Comparison of ENCODE assay signal across 21 cellular contexts in the genomic region with DNA sequence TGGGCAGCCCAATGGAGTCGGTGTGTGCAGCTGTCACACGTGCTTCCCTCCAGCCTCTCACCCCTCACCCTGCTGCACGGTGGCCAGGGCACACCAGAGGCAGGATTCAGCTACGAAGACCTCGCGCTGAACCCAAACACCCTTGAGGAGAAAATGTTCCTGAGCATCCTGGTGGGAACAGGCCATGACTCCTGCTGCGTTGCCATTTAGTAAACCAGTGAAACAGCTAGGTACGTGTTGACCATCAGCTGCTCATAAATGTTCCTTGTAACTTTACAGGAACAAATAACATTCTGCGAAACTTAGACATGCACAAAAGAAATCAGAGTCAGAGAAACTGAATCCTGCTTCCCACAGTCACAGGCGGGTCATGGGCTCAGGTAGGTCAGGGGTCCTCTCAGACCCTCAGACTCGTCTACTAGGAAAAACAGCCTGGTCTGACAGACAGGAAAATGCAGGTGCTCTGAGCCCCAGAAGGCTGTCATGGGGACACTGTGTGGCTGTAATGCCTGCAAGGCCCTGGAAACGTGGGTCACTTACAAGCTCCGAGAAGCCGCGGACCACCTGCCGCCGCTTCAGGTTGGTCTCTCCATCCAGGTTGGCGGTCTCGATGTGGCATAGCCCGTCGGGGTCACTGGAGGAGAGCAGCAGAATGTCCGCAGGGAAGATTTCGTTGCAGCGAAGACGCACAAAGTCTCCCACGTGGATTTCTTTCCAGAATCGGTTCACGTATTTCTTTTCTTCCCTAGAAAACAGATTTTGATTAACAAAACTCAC.
DNase-seq lines count a peak whose midpoint lies in the region; ATAC-seq, FAIRE-seq and TF ChIP-seq lines count a peak whose summit lies in the region.
"Had no signal": no experiment of that assay in that cellular context is flagged by ENCODE, and none has a peak within 500 bp of the region (broad histone marks: within the 10 kb centered on the region; RNA-seq: fewer than 3 reads in every experiment).

No MANE protein-coding gene starts in this region.

- BruUV-seq in HepG2 (replicated peaks; lab: Mats Ljungman, UMichigan): no TSS peak

- POLR2A ChIA-PET in HepG2 (lab: Yijun Ruan, JAX): no interaction called here

- no peaks in the 10 kb centered on the region for H3K9me3 ChIP-seq in right lobe of liver
- H3K9me3 ChIP-seq in HepG2 (ENCODE audit: low read length): no peaks in the 10 kb centered on the region

- ATAC-seq in right lobe of liver (no peak), HepG2 (no peak), HG02885 (IDR thresholded peaks at IDR 0.05; ENCODE audit: poor library complexity, unreplicated experiment) (no peak)

- H3K4me2 ChIP-seq in HepG2 (ENCODE audit: low read depth, low read length): no peak overlapping the region

- TF ChIP-seq POLR2A in right lobe of liver (IDR thresholded peaks at IDR 0.05) (no peak), HepG2 (IDR thresholded peaks at IDR 0.05; ENCODE audit: insufficient read depth in 1 of 2, low read depth in 2 of 2, low read length in 2 of 2) (no peak)

- no peak for TF ChIP-seq RAD21 in HepG2 (CRISPR knock-in tag; IDR thresholded peaks at IDR 0.05)

- H3K4me3 ChIP-seq in right lobe of liver: no peak overlapping the region
- no peak overlapping the region for H3K4me3 ChIP-seq in HepG2 (replicated peaks in 1 of 3; ENCODE audit: insufficient read depth in 1 of 3, low read depth in 2 of 3, low read length in 3 of 3)
- H3K4me3 ChIP-seq in coronary artery: no peak overlapping the region

- H3K36me3 ChIP-seq in right lobe of liver (no peaks in the 10 kb centered on the region), HepG2 (replicated peaks in 1 of 2; ENCODE audit: control insufficient read depth in 1 of 2, insufficient read depth in 2 of 2, low read length in 2 of 2) (no peaks in the 10 kb centered on the region)

- TF ChIP-seq EP300 in HepG2 (IDR thresholded peaks at IDR 0.05; ENCODE audit: low read depth in 2 of 2, low read length in 2 of 2) (no peak), HepG2 (CRISPR knock-in tag; IDR thresholded peaks at IDR 0.05; ENCODE audit: borderline replicate concordance) (no peak)

- CTCF ChIA-PET in HepG2 (lab: Yijun Ruan, JAX; ENCODE audit: low intra/inter-chr PET ratio, low total read pairs): no interaction called here

- H3K4me1 ChIP-seq in right lobe of liver (no peaks in the 10 kb centered on the region), HepG2 (ENCODE audit: insufficient read depth, low read length) (peaks cover 6% of the 10 kb centered on the region)

- H2AFZ ChIP-seq in HepG2 (ENCODE audit: low read length): no peak overlapping the region

- TF ChIP-seq CTCF in right lobe of liver (IDR thresholded peaks at IDR 0.05) (no peak), HepG2 (CRISPR knock-in tag; IDR thresholded peaks at IDR 0.05) (no peak), coronary artery (IDR thresholded peaks at IDR 0.05) (no peak), GM20000 (IDR thresholded peaks at IDR 0.05; ENCODE audit: extremely low read depth, missing control alignments) (no peak)

- no peaks in the 10 kb centered on the region for H3K79me2 ChIP-seq in HepG2 (ENCODE audit: insufficient read depth, low read length)

- in situ Hi-C loops in HepG2 (cut with HindIII; ENCODE audit: extremely low pct_ligation_motif_present, low pct_unique_long_range_greater_than_20kb): no loop called here

- DNase-seq in right lobe of liver: peak in 2 of 3 donors; percentile 28 to 29
- no peak for DNase-seq in HepG2 (ENCODE audit: low spot score)
- DNase-seq in coronary artery (ENCODE audit: low spot score): no peak
- DNase-seq in posterior vena cava (ENCODE audit: low spot score): peak; percentile 26
- DNase-seq in GM20000 (ENCODE audit: low spot score): no peak
- DNase-seq in HuH-7 (ENCODE audit: low spot score): no peak
- no peak for DNase-seq in cerebellum (ENCODE audit: low spot score)
- DNase-seq: KBM-7, NCI-H1092 treated with DMSO at 0.1 percent for 48 hours, NCI-H1436 treated with DMSO at 0.1 percent for 48 hours, NCI-H2081 treated with DMSO at 0.1 percent for 48 hours, NCI-H2171 treated with DMSO at 0.1 percent for 48 hours, NCI-H446, NCI-H526, OCI-M1, SHP77 had no signal

- intact Hi-C loops in right lobe of liver (cut with DNase I) (no loop called here), HepG2 (cut with micrococcal nuclease; ENCODE audit: unreplicated experiment) (no loop called here), posterior vena cava (cut with DNase I) (no loop called here)

- WGBS in right lobe of liver (ENCODE audit: insufficient coverage, low coverage, low lambda C conversion rate, missing lambda C conversion rate): 84% methylated on average over 8 of the region's 28 CpGs
- 71% methylated on average over 17 of the region's 28 CpGs for WGBS in HepG2 (ENCODE audit: low lambda C conversion rate)

- no peak overlapping the region for H3K27ac ChIP-seq in right lobe of liver
- no peak overlapping the region for H3K27ac ChIP-seq in HepG2 (ENCODE audit: extremely low read length, insufficient read depth, low read length)
- peak overlapping the region; percentile 43 to 65 for H3K27ac ChIP-seq in coronary artery

- H4K20me1 ChIP-seq in HepG2 (ENCODE audit: insufficient read depth, low read length): no peaks in the 10 kb centered on the region

- H3K27me3 ChIP-seq in right lobe of liver (no peaks in the 10 kb centered on the region), HepG2 (ENCODE audit: control insufficient read depth in 1 of 2, insufficient read depth in 2 of 2, low read length in 2 of 2) (no peaks in the 10 kb centered on the region)

- FAIRE-seq in HepG2 (lab: Jason Lieb, UNC): no peak
- FAIRE-seq: G401.6, GM12892, GM18507, H1 had no signal

- no peak overlapping the region for H3K9ac ChIP-seq in HepG2 (ENCODE audit: insufficient read depth, low read depth, low read length)

TF ChIP-seq in HepG2, 621 proteins besides CTCF, POLR2A, EP300 and RAD21 (continues in another document):
- no peak for TF ChIP-seq SP5 (CRISPR knock-in tag; IDR thresholded peaks at IDR 0.05; ENCODE audit: borderline replicate concordance, low read depth)
- TF ChIP-seq, protein P1, sequence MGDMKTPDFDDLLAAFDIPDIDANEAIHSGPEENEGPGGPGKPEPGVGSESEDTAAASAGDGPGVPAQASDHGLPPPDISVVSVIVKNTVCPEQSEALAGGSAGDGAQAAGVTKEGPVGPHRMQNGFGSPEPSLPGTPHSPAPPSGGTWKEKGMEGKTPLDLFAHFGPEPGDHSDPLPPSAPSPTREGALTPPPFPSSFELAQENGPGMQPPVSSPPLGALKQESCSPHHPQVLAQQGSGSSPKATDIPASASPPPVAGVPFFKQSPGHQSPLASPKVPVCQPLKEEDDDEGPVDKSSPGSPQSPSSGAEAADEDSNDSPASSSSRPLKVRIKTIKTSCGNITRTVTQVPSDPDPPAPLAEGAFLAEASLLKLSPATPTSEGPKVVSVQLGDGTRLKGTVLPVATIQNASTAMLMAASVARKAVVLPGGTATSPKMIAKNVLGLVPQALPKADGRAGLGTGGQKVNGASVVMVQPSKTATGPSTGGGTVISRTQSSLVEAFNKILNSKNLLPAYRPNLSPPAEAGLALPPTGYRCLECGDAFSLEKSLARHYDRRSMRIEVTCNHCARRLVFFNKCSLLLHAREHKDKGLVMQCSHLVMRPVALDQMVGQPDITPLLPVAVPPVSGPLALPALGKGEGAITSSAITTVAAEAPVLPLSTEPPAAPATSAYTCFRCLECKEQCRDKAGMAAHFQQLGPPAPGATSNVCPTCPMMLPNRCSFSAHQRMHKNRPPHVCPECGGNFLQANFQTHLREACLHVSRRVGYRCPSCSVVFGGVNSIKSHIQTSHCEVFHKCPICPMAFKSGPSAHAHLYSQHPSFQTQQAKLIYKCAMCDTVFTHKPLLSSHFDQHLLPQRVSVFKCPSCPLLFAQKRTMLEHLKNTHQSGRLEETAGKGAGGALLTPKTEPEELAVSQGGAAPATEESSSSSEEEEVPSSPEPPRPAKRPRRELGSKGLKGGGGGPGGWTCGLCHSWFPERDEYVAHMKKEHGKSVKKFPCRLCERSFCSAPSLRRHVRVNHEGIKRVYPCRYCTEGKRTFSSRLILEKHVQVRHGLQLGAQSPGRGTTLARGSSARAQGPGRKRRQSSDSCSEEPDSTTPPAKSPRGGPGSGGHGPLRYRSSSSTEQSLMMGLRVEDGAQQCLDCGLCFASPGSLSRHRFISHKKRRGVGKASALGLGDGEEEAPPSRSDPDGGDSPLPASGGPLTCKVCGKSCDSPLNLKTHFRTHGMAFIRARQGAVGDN (CRISPR knock-in tag; IDR thresholded peaks at IDR 0.05): no peak
- TF ChIP-seq, protein P2, sequence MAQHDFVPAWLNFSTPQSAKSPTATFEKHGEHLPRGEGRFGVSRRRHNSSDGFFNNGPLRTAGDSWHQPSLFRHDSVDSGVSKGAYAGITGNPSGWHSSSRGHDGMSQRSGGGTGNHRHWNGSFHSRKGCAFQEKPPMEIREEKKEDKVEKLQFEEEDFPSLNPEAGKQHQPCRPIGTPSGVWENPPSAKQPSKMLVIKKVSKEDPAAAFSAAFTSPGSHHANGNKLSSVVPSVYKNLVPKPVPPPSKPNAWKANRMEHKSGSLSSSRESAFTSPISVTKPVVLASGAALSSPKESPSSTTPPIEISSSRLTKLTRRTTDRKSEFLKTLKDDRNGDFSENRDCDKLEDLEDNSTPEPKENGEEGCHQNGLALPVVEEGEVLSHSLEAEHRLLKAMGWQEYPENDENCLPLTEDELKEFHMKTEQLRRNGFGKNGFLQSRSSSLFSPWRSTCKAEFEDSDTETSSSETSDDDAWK (CRISPR knock-in tag; IDR thresholded peaks at IDR 0.05): no peak
- no peak for TF ChIP-seq ZNF816 (CRISPR knock-in tag; IDR thresholded peaks at IDR 0.05; ENCODE audit: borderline replicate concordance)
- no peak for TF ChIP-seq ZNF143 (CRISPR knock-in tag; IDR thresholded peaks at IDR 0.05)
- TF ChIP-seq TARDBP (CRISPR knock-in tag; IDR thresholded peaks at IDR 0.05): no peak
- TF ChIP-seq, protein P3, sequence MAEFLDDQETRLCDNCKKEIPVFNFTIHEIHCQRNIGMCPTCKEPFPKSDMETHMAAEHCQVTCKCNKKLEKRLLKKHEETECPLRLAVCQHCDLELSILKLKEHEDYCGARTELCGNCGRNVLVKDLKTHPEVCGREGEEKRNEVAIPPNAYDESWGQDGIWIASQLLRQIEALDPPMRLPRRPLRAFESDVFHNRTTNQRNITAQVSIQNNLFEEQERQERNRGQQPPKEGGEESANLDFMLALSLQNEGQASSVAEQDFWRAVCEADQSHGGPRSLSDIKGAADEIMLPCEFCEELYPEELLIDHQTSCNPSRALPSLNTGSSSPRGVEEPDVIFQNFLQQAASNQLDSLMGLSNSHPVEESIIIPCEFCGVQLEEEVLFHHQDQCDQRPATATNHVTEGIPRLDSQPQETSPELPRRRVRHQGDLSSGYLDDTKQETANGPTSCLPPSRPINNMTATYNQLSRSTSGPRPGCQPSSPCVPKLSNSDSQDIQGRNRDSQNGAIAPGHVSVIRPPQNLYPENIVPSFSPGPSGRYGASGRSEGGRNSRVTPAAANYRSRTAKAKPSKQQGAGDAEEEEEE (CRISPR knock-in tag; IDR thresholded peaks at IDR 0.05; ENCODE audit: borderline replicate concordance): no peak
- no peak for TF ChIP-seq MZF1 (CRISPR knock-in tag; IDR thresholded peaks at IDR 0.05; ENCODE audit: borderline replicate concordance)

Comparison
In these comparisons a context has a peak if more than half of its experiments do, and no peak if none do; other contexts are left out.
1. DNase-seq: peak in right lobe of liver (2 of 3) and posterior vena cava (single experiment); none in HepG2 (single experiment), coronary artery (single experiment), GM20000 (single experiment), HuH-7 (single experiment) and cerebellum (single experiment).
2. H3K27ac ChIP-seq: peak in coronary artery (2 of 2); none in right lobe of liver (0 of 3) and HepG2 (single experiment).